8 cellular contexts compared by ENCODE assay signal in genomic region chr2:54634564-54635511, GRCh38.
DNase-seq lines count a peak whose midpoint lies in the region; ATAC-seq and TF ChIP-seq lines count a peak whose summit lies in the region.

No MANE protein-coding gene starts in this region.

- 69 to 70% methylated on average over 16 of the region's 16 CpGs for WGBS in esophagus squamous epithelium, 2 donors

- H3K36me3 Mint-ChIP-seq in activated CD4-positive, alpha-beta T cell treated with anti-CD3 and anti-CD28 coated beads, Interleukin-2, amount 10 ng/mL, durations not matched to agents 7 days and 5 days (ENCODE audit: low read depth) = peaks cover 71% of the 10 kb centered on the region

- H3K9me3 Mint-ChIP-seq in activated CD4-positive, alpha-beta T cell treated with anti-CD3 and anti-CD28 coated beads, Interleukin-2, amount 10 ng/mL, durations not matched to agents 7 days and 5 days = no peaks in the 10 kb centered on the region

- H3K36me3 ChIP-seq in esophagus squamous epithelium = peaks cover 17 to 98% (median 31%) of the 10 kb centered on the region in 3 donors
- H3K36me3 ChIP-seq in osteoblast (ENCODE audit: insufficient read depth, low read length) = peaks cover 61% of the 10 kb centered on the region

- H3K4me2 ChIP-seq in osteoblast (ENCODE audit: insufficient read depth, low read length) = peak overlapping the region; percentile 77

- peaks cover 27% of the 10 kb centered on the region for H3K4me1 Mint-ChIP-seq in activated CD4-positive, alpha-beta T cell treated with anti-CD3 and anti-CD28 coated beads, Interleukin-2, amount 10 ng/mL, durations not matched to agents 7 days and 5 days

- TF ChIP-seq CTCF in esophagus squamous epithelium (IDR thresholded peaks at IDR 0.05) = no peak
- TF ChIP-seq CTCF in osteoblast (IDR thresholded peaks at IDR 0.05; ENCODE audit: extremely low read depth, low read depth, low read length) = no peak

- H3K27ac ChIP-seq in esophagus squamous epithelium = peak overlapping the region; percentile 38 to 85 (median 70)
- peak overlapping the region; percentile 96 for H3K27ac ChIP-seq in osteoblast (ENCODE audit: low read depth, low read length)

- peak; percentile 21 for DNase-seq in activated CD4-positive, alpha-beta T cell treated with anti-CD3 and anti-CD28 coated beads, Interleukin-2, amount 10 ng/mL, durations not matched to agents 7 days and 5 days
- no peak for DNase-seq in activated CD4-positive, alpha-beta T cell treated with anti-CD3 and anti-CD28 coated beads, Interleukin-2, amount 50 U/mL, for 4 hours
- DNase-seq in RPMI8226 = peak; percentile 60
- DNase-seq in esophagus squamous epithelium (lab: John Stamatoyannopoulos, UW) = no peak
- peak; percentile 66 for DNase-seq in osteoblast (ENCODE audit: insufficient read length, low spot score, missing footprints)
- DNase-seq in cerebellum (ENCODE audit: low spot score) = no peak
- no peak for DNase-seq in NCI-H446 treated with DMSO at 0.1 percent for 48 hours (lab: John Stamatoyannopoulos, UW)

- intact Hi-C loops in esophagus squamous epithelium (cut with DNase I) = no loop called here

- no peak for TF ChIP-seq POLR2A in esophagus squamous epithelium (IDR thresholded peaks at IDR 0.05)

- CTCF ChIA-PET in activated CD4-positive, alpha-beta T cell treated with anti-CD3 and anti-CD28 coated beads, Interleukin-2, amount 10 ng/mL, durations not matched to agents 7 days and 5 days (lab: Charles Lee) = interaction anchor here (0.8 to 1.6 kb wide), 5 partner anchors 8 to 70 kb away, joined by 3 to 5 read pairs (median 3); no protein-coding TSS in a partner anchor

- peak; percentile 72 for ATAC-seq in HG02870 (IDR thresholded peaks at IDR 0.05; ENCODE audit: unreplicated experiment)

- no peaks in the 10 kb centered on the region for H4K20me1 ChIP-seq in osteoblast (ENCODE audit: insufficient read depth, low read length)

- H3K27me3 ChIP-seq in esophagus squamous epithelium = no peaks in the 10 kb centered on the region
- no peaks in the 10 kb centered on the region for H3K27me3 ChIP-seq in osteoblast (ENCODE audit: insufficient read depth, low read length)

- H3K27ac Mint-ChIP-seq in activated CD4-positive, alpha-beta T cell treated with anti-CD3 and anti-CD28 coated beads, Interleukin-2, amount 10 ng/mL, durations not matched to agents 7 days and 5 days = peak overlapping the region; percentile 71

- H3K4me3 ChIP-seq in esophagus squamous epithelium (peak overlapping the region in 1 of 4 donors; percentile 34), osteoblast (ENCODE audit: insufficient read depth, low read length) (peak overlapping the region; percentile 49)

- H3K79me2 ChIP-seq in osteoblast (ENCODE audit: insufficient read depth, low read length) = peaks cover 63% of the 10 kb centered on the region

- no peak overlapping the region for H2AFZ ChIP-seq in osteoblast (ENCODE audit: low read length)

- no peak overlapping the region for H3K4me3 Mint-ChIP-seq in activated CD4-positive, alpha-beta T cell treated with anti-CD3 and anti-CD28 coated beads, Interleukin-2, amount 10 ng/mL, durations not matched to agents 7 days and 5 days

- H3K9me3 ChIP-seq in esophagus squamous epithelium = no peaks in the 10 kb centered on the region
- H3K9me3 ChIP-seq in osteoblast (ENCODE audit: low read depth, low read length) = no peaks in the 10 kb centered on the region

- H3K4me1 ChIP-seq in esophagus squamous epithelium = peaks cover 0 to 72% (median 20%) of the 10 kb centered on the region in 3 donors
- H3K4me1 ChIP-seq in osteoblast (ENCODE audit: insufficient read depth, low read length) = peaks cover 50% of the 10 kb centered on the region

- no peaks in the 10 kb centered on the region for H3K27me3 Mint-ChIP-seq in activated CD4-positive, alpha-beta T cell treated with anti-CD3 and anti-CD28 coated beads, Interleukin-2, amount 10 ng/mL, durations not matched to agents 7 days and 5 days

- POLR2A ChIA-PET in activated CD4-positive, alpha-beta T cell treated with anti-CD3 and anti-CD28 coated beads, Interleukin-2, amount 10 ng/mL, durations not matched to agents 7 days and 5 days (lab: Charles Lee) = no interaction called here

Comparison
In these comparisons a context has a peak if more than half of its experiments do, and no peak if none do; other contexts are left out.
1. DNase-seq: peak in activated CD4-positive, alpha-beta T cell treated with anti-CD3 and anti-CD28 coated beads, Interleukin-2, amount 10 ng/mL, durations not matched to agents 7 days and 5 days (single experiment), RPMI8226 (single experiment) and osteoblast (single experiment); none in activated CD4-positive, alpha-beta T cell treated with anti-CD3 and anti-CD28 coated beads, Interleukin-2, amount 50 U/mL, for 4 hours (0 of 2), esophagus squamous epithelium (single experiment), cerebellum (single experiment) and NCI-H446 treated with DMSO at 0.1 percent for 48 hours (single experiment).